In the genomic region with DNA sequence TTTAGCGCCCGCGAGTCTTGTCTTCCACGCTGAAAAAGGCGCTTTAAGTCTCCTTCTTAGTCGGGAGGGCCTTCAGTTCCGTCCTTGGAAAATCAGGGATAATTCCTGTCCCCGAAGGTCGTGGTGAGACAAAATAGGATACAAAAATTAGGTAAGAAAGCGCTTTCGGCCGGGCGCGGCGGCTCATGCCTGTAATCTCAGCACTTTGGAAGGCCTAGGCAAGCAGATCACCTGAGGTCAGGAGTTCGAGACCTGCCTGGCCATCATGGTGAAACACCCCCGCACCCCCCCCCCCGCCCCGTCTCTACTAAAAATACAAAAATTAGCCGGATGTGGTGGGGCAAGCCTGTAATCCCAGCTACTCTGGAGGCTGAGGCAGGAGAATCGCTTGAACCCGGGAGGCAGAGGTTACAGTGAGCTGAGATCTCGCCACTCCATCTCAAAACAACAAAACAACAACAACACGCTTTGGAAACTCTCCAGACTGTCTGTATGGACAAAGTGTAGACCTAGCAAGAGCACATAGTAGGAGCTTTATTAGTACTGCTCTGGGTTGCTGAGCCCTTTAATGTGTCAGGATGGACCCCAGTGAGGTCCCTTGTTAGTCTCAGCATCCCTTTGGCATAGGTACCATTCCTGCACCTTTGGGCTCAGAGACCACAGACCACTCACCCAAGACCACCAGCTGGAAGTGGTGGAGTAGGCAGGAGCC, we compare ENCODE assay signal across 9 cellular contexts. TPM values are rescaled to one million over a fixed set of nuclear protein-coding genes. Genes with fewer than 3 reads are reported as not detected.
A peak's percentile ranks its signal among the peaks of the same experiment; 100 is the strongest.
DNase-seq lines count a peak whose midpoint lies in the region; ATAC-seq, FAIRE-seq and TF ChIP-seq lines count a peak whose summit lies in the region.
"Had no signal": no experiment of that assay in that cellular context is flagged by ENCODE, and none has a peak within 500 bp of the region (broad histone marks: within the 10 kb centered on the region; RNA-seq: fewer than 3 reads in every experiment).

No MANE protein-coding gene starts in this region.

- intact Hi-C loops in left ventricle myocardium inferior (cut with micrococcal nuclease) (no loop called here), left ventricle myocardium superior (cut with micrococcal nuclease) (no loop called here), uterus (cut with DNase I; ENCODE audit: low total_unique reads) (no loop called here)

- no peak for FAIRE-seq in bronchial epithelial cell (lab: Jason Lieb, UNC)

- no peaks in the 10 kb centered on the region for H3K9me3 Mint-ChIP-seq in mesothelial cell of epicardium

- no peak for TF ChIP-seq CTCF in left ventricle myocardium inferior (IDR thresholded peaks at IDR 0.05; ENCODE audit: borderline replicate concordance)
- no peak for TF ChIP-seq CTCF in bronchial epithelial cell (IDR thresholded peaks at IDR 0.05; ENCODE audit: insufficient read depth, low read length, severe bottlenecking)
- TF ChIP-seq CTCF in mesothelial cell of epicardium (IDR thresholded peaks at IDR 0.05; ENCODE audit: unreplicated experiment), result no peak
- TF ChIP-seq CTCF in uterus (IDR thresholded peaks at IDR 0.05), result no peak
- TF ChIP-seq CTCF in omental fat pad (IDR thresholded peaks at IDR 0.05), result no peak

- TF ChIP-seq POLR2A in uterus (IDR thresholded peaks at IDR 0.05), result no peak

- ATAC-seq in left ventricle myocardium superior (no peak), HG03175 (IDR thresholded peaks at IDR 0.05; ENCODE audit: unreplicated experiment) (no peak), omental fat pad (ENCODE audit: low FRiP score) (no peak)

- no peak overlapping the region for H3K27ac ChIP-seq in left ventricle myocardium inferior (replicated peaks)
- H3K27ac ChIP-seq in uterus, result peak overlapping the region; percentile 51 to 66

- no peaks in the 10 kb centered on the region for H3K27me3 Mint-ChIP-seq in mesothelial cell of epicardium (ENCODE audit: low read depth)

- H3K4me3 ChIP-seq in left ventricle myocardium inferior, result peak overlapping the region; percentile 76
- peak overlapping the region; percentile 85 for H3K4me3 ChIP-seq in bronchial epithelial cell (ENCODE audit: low read depth, low read length)
- peak overlapping the region; percentile 39 to 67 for H3K4me3 ChIP-seq in uterus

- DNase-seq in left ventricle myocardium inferior (no peak), left ventricle myocardium superior (no peak), bronchial epithelial cell (ENCODE audit: low read depth) (no peak), mesothelial cell of epicardium (ENCODE audit: low spot score in 2 of 2, unreplicated experiment in 2 of 2) (no peak), uterus (no peak), NCI-H2171 (lab: John Stamatoyannopoulos, UW) (no peak), omental fat pad (ENCODE audit: low spot score) (no peak)
- DNase-seq: GDM1 had no signal

- H3K4me1 ChIP-seq in left ventricle myocardium inferior, result peaks cover 13% of the 10 kb centered on the region
- H3K4me1 ChIP-seq in uterus, result peaks cover 0 to 6% of the 10 kb centered on the region in 2 donors

- H3K4me3 Mint-ChIP-seq in mesothelial cell of epicardium, result peak overlapping the region; percentile 78

- H3K36me3 Mint-ChIP-seq in mesothelial cell of epicardium, result no peaks in the 10 kb centered on the region

- peaks cover 28% of the 10 kb centered on the region for H3K27me3 ChIP-seq in left ventricle myocardium inferior (ENCODE audit: low read depth)
- no peaks in the 10 kb centered on the region for H3K27me3 ChIP-seq in bronchial epithelial cell (ENCODE audit: control insufficient read depth, insufficient read depth, low read length)
- no peaks in the 10 kb centered on the region for H3K27me3 ChIP-seq in uterus

- H3K4me1 Mint-ChIP-seq in mesothelial cell of epicardium, result peaks cover 14% of the 10 kb centered on the region

- H3K36me3 ChIP-seq in left ventricle myocardium inferior, result no peaks in the 10 kb centered on the region
- H3K36me3 ChIP-seq in bronchial epithelial cell (ENCODE audit: control insufficient read depth, insufficient read depth, low read length), result no peaks in the 10 kb centered on the region
- no peaks in the 10 kb centered on the region for H3K36me3 ChIP-seq in uterus

- H3K9me3 ChIP-seq in left ventricle myocardium inferior (replicated peaks) (no peaks in the 10 kb centered on the region), uterus (no peaks in the 10 kb centered on the region)

- H3K27ac Mint-ChIP-seq in mesothelial cell of epicardium, result peak overlapping the region; percentile 39

RNA-seq across cellular contexts. Expression of gene TMEM54, which starts 0.8 kb away (rescaled TPM):
- total RNA-seq in left ventricle myocardium inferior, result 14.2 TPM
- 6.7 TPM for total RNA-seq in left ventricle myocardium superior
- 112 and 167 TPM in 2 replicates for total RNA-seq in bronchial epithelial cell
- total RNA-seq in mesothelial cell of epicardium, result 46.5 to 49.0 TPM (median 47.7 TPM) in 3 replicates
- 10 to 100 TPM; 18.4 to 57.4 (median 34.8) TPM for total RNA-seq in uterus
- 10 to 100 TPM; 16.2 to 70.1 (median 26.4) TPM for total RNA-seq in omental fat pad

RNA-seq across cellular contexts. Expression of gene HPCA, which starts 15.7 kb away (rescaled TPM):
- not detected for total RNA-seq in left ventricle myocardium inferior
- not detected for total RNA-seq in left ventricle myocardium superior
- not detected in 2 replicates for total RNA-seq in bronchial epithelial cell
- total RNA-seq in mesothelial cell of epicardium, result 2.3 to 2.9 TPM (median 2.9 TPM) in 3 replicates
- total RNA-seq in uterus, result under 1 TPM in 2 of 4 donors, not detected in 2; 0.76 to 0.79 TPM
- total RNA-seq in omental fat pad, result 1 to 10 TPM in 1 of 4 donors, not detected in 3; 1.2 TPM

RNA-seq across cellular contexts. Expression of gene FNDC5, which starts 31.3 kb away (rescaled TPM):
- 105 TPM for total RNA-seq in left ventricle myocardium inferior
- 156 TPM for total RNA-seq in left ventricle myocardium superior
- total RNA-seq in bronchial epithelial cell, result not detected in 2 replicates
- 162 to 165 TPM (median 164 TPM) in 3 replicates for total RNA-seq in mesothelial cell of epicardium
- total RNA-seq in uterus, result 10 to 100 TPM in 1 of 4 donors, 1 to 10 TPM in 2, not detected in 1; 1.2 to 71.1 (median 3.7) TPM
- 1 to 10 TPM in 3 of 4 donors, under 1 TPM in 1; 0.48 to 3.0 (median 1.6) TPM for total RNA-seq in omental fat pad
